ENCODE assay signal across 1 cellular context in genomic region chr9:105647595-105648349, GRCh38.
TF ChIP-seq lines count a peak whose summit lies in the region.

No MANE protein-coding gene starts in this region.

TF ChIP-seq in H1, 55 proteins besides CTCF, POLR2A, EP300 and RAD21:
- TF ChIP-seq CHD1 (IDR thresholded peaks at IDR 0.05; ENCODE audit: low read depth, low read length) = no peak
- TF ChIP-seq CEBPB (IDR thresholded peaks at IDR 0.05; ENCODE audit: low read depth, low read length) = no peak
- TF ChIP-seq EGR1 (IDR thresholded peaks at IDR 0.05; ENCODE audit: borderline replicate concordance, low read depth, low read length) = 0 out of 2 replicates have a peak, but pooled peaks have one; percentile 11
- peak; percentile 42 for TF ChIP-seq ASH2L (IDR thresholded peaks at IDR 0.05; ENCODE audit: low read length)
- no peak for TF ChIP-seq USF2 (IDR thresholded peaks at IDR 0.05; ENCODE audit: low read length)
- TF ChIP-seq CHD2 (IDR thresholded peaks at IDR 0.05; ENCODE audit: low read length) = no peak
- no peak for TF ChIP-seq CREB1 (IDR thresholded peaks at IDR 0.05)
- TF ChIP-seq HDAC2 (IDR thresholded peaks at IDR 0.05; ENCODE audit: borderline replicate concordance in 1 of 2, low read depth in 2 of 2, low read length in 2 of 2) = no peak
- peak; percentile 72; the same call in 1 of the 2 replicates for TF ChIP-seq JUND (IDR thresholded peaks at IDR 0.05; ENCODE audit: low read length)
- TF ChIP-seq MAFK (IDR thresholded peaks at IDR 0.05; ENCODE audit: low read depth, low read length) = no peak
- TF ChIP-seq FOSL1 (IDR thresholded peaks at IDR 0.05; ENCODE audit: insufficient read depth, low read depth, low read length) = no peak
- TF ChIP-seq CHD7 (IDR thresholded peaks at IDR 0.05; ENCODE audit: insufficient replicate concordance, low read length) = no peak
- TF ChIP-seq EZH2 (IDR thresholded peaks at IDR 0.05; ENCODE audit: low read depth, low read length, severe bottlenecking) = no peak
- TF ChIP-seq TAF7 (optimal IDR thresholded peaks at IDR 0.05; ENCODE audit: borderline replicate concordance, low read depth, low read length) = peak; percentile 13
- 0 out of 2 replicates have a peak, but pooled peaks have one; percentile 16 for TF ChIP-seq TBP (IDR thresholded peaks at IDR 0.05; ENCODE audit: low read depth, low read length)
- TF ChIP-seq YY1 (IDR thresholded peaks at IDR 0.05; ENCODE audit: low read depth, low read length) = 0 out of 2 replicates have a peak, but pooled peaks have one; percentile 17
- no peak for TF ChIP-seq RXRA (IDR thresholded peaks at IDR 0.05; ENCODE audit: insufficient read depth, low read depth, low read length)
